ENCODE assay signal across 8 cellular contexts in genomic region chr9:35844628-35845301, GRCh38. TPM values are rescaled to one million over a fixed set of nuclear protein-coding genes. Genes with fewer than 3 reads are reported as not detected.
A peak's percentile ranks its signal among the peaks of the same experiment; 100 is the strongest.
DNase-seq lines count a peak whose midpoint lies in the region; ATAC-seq and TF ChIP-seq lines count a peak whose summit lies in the region.

No MANE protein-coding gene starts in this region.

- peak overlapping the region; percentile 60 for H3K27ac ChIP-seq in lower lobe of right lung

- intact Hi-C loops in lower lobe of right lung (cut with DNase I): no loop called here

- DNase-seq in DMS53 (lab: John Stamatoyannopoulos, UW): peak; percentile 30
- no peak for DNase-seq in DMS53 treated with DMSO at 0.1 percent for 48 hours (lab: John Stamatoyannopoulos, UW; ENCODE audit: unreplicated experiment)
- peak; percentile 99 for DNase-seq in NOMO-1 treated with DMSO at 0.1 percent for 48 hours (lab: John Stamatoyannopoulos, UW; ENCODE audit: unreplicated experiment)
- DNase-seq in choroid plexus epithelial cell (ENCODE audit: low read depth): peak; percentile 86
- no peak for DNase-seq in lower lobe of right lung
- DNase-seq in GOT3 (lab: John Stamatoyannopoulos, UW): no peak

- H3K4me3 ChIP-seq in choroid plexus epithelial cell (ENCODE audit: low read depth, low read length): no peak overlapping the region
- no peak overlapping the region for H3K4me3 ChIP-seq in lower lobe of right lung

- H3K9me3 ChIP-seq in lower lobe of right lung: no peaks in the 10 kb centered on the region

- H3K27me3 ChIP-seq in lower lobe of right lung (ENCODE audit: low read depth): no peaks in the 10 kb centered on the region

- TF ChIP-seq CTCF in choroid plexus epithelial cell (conservative IDR thresholded peaks at IDR 0.05; ENCODE audit: low read depth, low read length): no peak
- TF ChIP-seq CTCF in lower lobe of right lung (IDR thresholded peaks at IDR 0.05): no peak

- H3K36me3 ChIP-seq in lower lobe of right lung: no peaks in the 10 kb centered on the region

- peak; percentile 85 to 86 for ATAC-seq in lower lobe of right lung
- ATAC-seq in GM21576 (IDR thresholded peaks at IDR 0.05; ENCODE audit: unreplicated experiment): no peak
- no peak for ATAC-seq in HG02588 (IDR thresholded peaks at IDR 0.05; ENCODE audit: unreplicated experiment)

- H3K4me1 ChIP-seq in lower lobe of right lung: peaks cover 28% of the 10 kb centered on the region

RNA-seq across cellular contexts. Expression of gene TMEM8B, which starts 15.7 kb away (rescaled TPM):
- total RNA-seq in lower lobe of right lung: 12.6 TPM

RNA-seq across cellular contexts. Expression of gene FAM221B, which starts 16.2 kb away (rescaled TPM):
- 0.32 TPM for total RNA-seq in lower lobe of right lung

RNA-seq across cellular contexts. Expression of gene OR13J1, which starts 25.4 kb away (rescaled TPM):
- total RNA-seq in lower lobe of right lung: not detected

RNA-seq across cellular contexts. Expression of gene HINT2, which starts 29.9 kb away (rescaled TPM):
- 32.6 TPM for total RNA-seq in lower lobe of right lung

RNA-seq across cellular contexts. Expression of gene SPAG8, which starts 32.7 kb away (rescaled TPM):
- 13.3 TPM for total RNA-seq in lower lobe of right lung

Comparison
In these comparisons a context has a peak if more than half of its experiments do, and no peak if none do; other contexts are left out.
1. DNase-seq: peak in DMS53 (single experiment), NOMO-1 treated with DMSO at 0.1 percent for 48 hours (single experiment) and choroid plexus epithelial cell (single experiment); none in DMS53 treated with DMSO at 0.1 percent for 48 hours (single experiment), lower lobe of right lung (single experiment) and GOT3 (single experiment).
2. ATAC-seq: peak in lower lobe of right lung (2 of 2); none in GM21576 (single experiment) and HG02588 (single experiment).